ENCODE assay signal across 33 cellular contexts in the genomic region with DNA sequence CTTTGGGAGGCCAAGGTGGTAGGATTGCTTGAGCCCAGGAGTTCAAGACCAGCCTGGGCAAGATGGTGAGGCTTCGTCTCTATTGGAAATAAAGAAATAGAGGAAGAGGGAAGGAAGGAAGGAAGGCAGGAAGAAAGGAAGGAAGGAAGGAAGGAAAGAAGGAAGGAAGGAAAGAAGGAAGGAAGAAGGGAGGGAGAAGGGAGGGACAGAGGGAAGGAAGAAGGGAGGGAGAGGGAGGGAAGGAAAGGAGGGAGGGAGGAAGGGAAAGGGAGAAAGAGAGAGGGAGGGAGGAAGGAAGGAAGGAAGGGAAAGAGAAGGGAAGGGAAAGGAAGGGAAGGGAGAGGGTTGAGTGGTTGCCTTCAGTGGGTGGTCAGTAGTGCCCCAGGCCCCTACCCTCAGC. TPM values are rescaled to one million over a fixed set of nuclear protein-coding genes. Genes with fewer than 3 reads are reported as not detected.
"Had no signal": no experiment of that assay in that cellular context is flagged by ENCODE, and none has a peak within 500 bp of the region (broad histone marks: within the 10 kb centered on the region; RNA-seq: fewer than 3 reads in every experiment).

No MANE protein-coding gene starts in this region.

- H3K36me3 ChIP-seq: colonic mucosa, esophagus squamous epithelium, gastrocnemius medialis, heart right ventricle, left lung, lower lobe of right lung had no signal

- H3K27me3 ChIP-seq: colonic mucosa had no signal

- H3K27ac ChIP-seq: colonic mucosa, epithelial cell of prostate, esophagus squamous epithelium, gastrocnemius medialis, heart right ventricle, left lung, lower lobe of right lung had no signal

- H3K9me3 ChIP-seq: colonic mucosa, esophagus squamous epithelium, gastrocnemius medialis, heart right ventricle, left lung, lower lobe of right lung, mucosa of descending colon had no signal

- H3K4me3 ChIP-seq: colonic mucosa, esophagus squamous epithelium, gastrocnemius medialis, heart right ventricle, left lung, lower lobe of right lung, mucosa of descending colon had no signal

- ATAC-seq: effector memory CD8-positive, alpha-beta T cell; esophagus mucosa; gastrocnemius medialis; heart right ventricle; left cardiac atrium; left lung; left ventricle myocardium superior; lower lobe of right lung; mucosa of descending colon had no signal

- DNase-seq: colonic mucosa; cortex of kidney; effector CD8-positive, alpha-beta T cell; effector memory CD8-positive, alpha-beta T cell; endodermal cell; erythroblast; esophagus squamous epithelium; foreskin fibroblast; foreskin melanocyte; gastrocnemius medialis; glutamatergic neuron; head of caudate nucleus; heart right ventricle; hippocampal formation; left cardiac atrium; left lung; left ventricle myocardium superior; lower lobe of right lung; mesendoderm; midbrain; mucosa of descending colon had no signal

- H3K4me1 ChIP-seq: colonic mucosa, esophagus squamous epithelium, gastrocnemius medialis, heart right ventricle, left lung, lower lobe of right lung had no signal

- FAIRE-seq: endometrium, islet of Langerhans, keratinocyte had no signal

RNA-seq across cellular contexts. Expression of a gene that starts 17.9 kb away (rescaled TPM):
- total RNA-seq: chondrocyte, colonic mucosa, dermis microvascular lymphatic vessel endothelial cell, esophagus mucosa, esophagus squamous epithelium, gastrocnemius medialis, glomerular endothelial cell, heart right ventricle, kidney epithelial cell, left cardiac atrium, left lung, left ventricle myocardium superior, lower lobe of right lung, lung microvascular endothelial cell, mucosa of descending colon, myocyte had no signal
- polyA plus RNA-seq: heart right ventricle, keratinocyte had no signal

RNA-seq across cellular contexts. Expression of a gene that starts 47.4 kb away (rescaled TPM):
- total RNA-seq: dermis microvascular lymphatic vessel endothelial cell, esophagus mucosa, esophagus squamous epithelium, gastrocnemius medialis, left lung, lower leg skin, lower lobe of right lung, lung microvascular endothelial cell, myocyte had no signal
